8 cellular contexts compared by ENCODE assay signal in genomic region chr1:220317161-220317560, GRCh38.
"Had no signal": no experiment of that assay in that cellular context is flagged by ENCODE, and none has a peak within 500 bp of the region (broad histone marks: within the 10 kb centered on the region; RNA-seq: fewer than 3 reads in every experiment).

No MANE protein-coding gene starts in this region.

- DNase-seq: GDM1, GF-D8 had no signal

- H3K4me3 ChIP-seq: GM12878 had no signal

- FAIRE-seq: G401.6, GM12878, GM12891, GM12892, GM18507, GM19239 had no signal

- ATAC-seq: GM12878 had no signal
